In the genomic region with DNA sequence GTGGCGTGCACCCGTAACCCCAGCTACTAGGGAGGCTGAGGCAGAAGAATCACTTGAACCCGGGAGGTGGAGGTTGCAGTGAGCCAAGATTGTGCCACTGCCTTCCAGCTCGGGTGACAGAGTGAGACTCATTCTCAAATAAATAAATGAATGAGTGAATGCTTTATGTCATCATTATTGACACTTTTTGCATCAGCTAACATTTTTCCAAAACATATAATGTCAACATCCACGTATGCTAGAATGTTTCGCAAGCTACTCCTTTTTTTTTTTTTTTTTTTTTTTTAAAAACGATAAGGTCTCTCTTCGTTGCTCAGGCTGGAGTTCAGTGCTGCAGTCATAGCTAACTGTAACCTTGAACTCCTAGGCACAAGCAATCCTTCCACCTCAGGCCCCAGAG, we compare ENCODE assay signal across 23 cellular contexts.
A peak's percentile ranks its signal among the peaks of the same experiment; 100 is the strongest.
DNase-seq lines count a peak whose midpoint lies in the region; ATAC-seq and TF ChIP-seq lines count a peak whose summit lies in the region.
"Had no signal": no experiment of that assay in that cellular context is flagged by ENCODE, and none has a peak within 500 bp of the region (broad histone marks: within the 10 kb centered on the region; RNA-seq: fewer than 3 reads in every experiment).

No MANE protein-coding gene starts in this region.

- intact Hi-C loops in MCF 10A (cut with micrococcal nuclease) (no loop called here), breast epithelium (cut with DNase I; ENCODE audit: low total_unique reads) (no loop called here), thyroid gland (cut with DNase I) (no loop called here)

- H3K23ac ChIP-seq in trophoblast cell (ENCODE audit: low read length) = no peak overlapping the region

- no peak overlapping the region for H2BK120ac ChIP-seq in trophoblast cell (ENCODE audit: insufficient read depth, low read length, poor library complexity)

- H3K4me1 ChIP-seq in breast epithelium (no peaks in the 10 kb centered on the region), trophoblast cell (ENCODE audit: control insufficient read depth in 1 of 2, insufficient read depth in 2 of 2, low read length in 2 of 2) (no peaks in the 10 kb centered on the region), MM.1S (ENCODE audit: low read length) (no peaks in the 10 kb centered on the region), thyroid gland (no peaks in the 10 kb centered on the region)

- DNase-seq in MCF 10A (ENCODE audit: unreplicated experiment) = peak; percentile 21
- DNase-seq in breast epithelium (ENCODE audit: low spot score in 2 of 2) = no peak
- no peak for DNase-seq in WTC11 (ENCODE audit: low spot score)
- peak; percentile 7 for DNase-seq in fibroblast of mammary gland (ENCODE audit: low read depth)
- no peak for DNase-seq in trophoblast cell
- no peak for DNase-seq in MM.1S
- DNase-seq in thyroid gland = no peak
- DNase-seq: ACHN; CD4-positive, alpha-beta T cell; COR-L47; DMS79; NCI-H1048; NCI-H1417 treated with DMSO at 0.1 percent for 48 hours; NCI-H187; NCI-H510A; SIG-M5; SK-N-SH had no signal

- no peaks in the 10 kb centered on the region for H3K9me3 ChIP-seq in breast epithelium
- no peaks in the 10 kb centered on the region for H3K9me3 ChIP-seq in trophoblast cell (ENCODE audit: insufficient read depth, low read depth, low read length)
- H3K9me3 ChIP-seq in MM.1S (replicated peaks; ENCODE audit: insufficient read depth, low read length) = no peaks in the 10 kb centered on the region
- H3K9me3 ChIP-seq in thyroid gland = no peaks in the 10 kb centered on the region
- H3K9me3 ChIP-seq: HAP-1, SK-N-SH had no signal

- H3K18ac ChIP-seq in trophoblast cell (ENCODE audit: low read length) = no peak overlapping the region

- peak overlapping the region; percentile 30 for H4K12ac ChIP-seq in trophoblast cell (ENCODE audit: low read depth, low read length)

- no peak overlapping the region for H3K4ac ChIP-seq in trophoblast cell (ENCODE audit: low read depth, low read length)

- CTCF ChIA-PET in MCF 10A (lab: Yijun Ruan, JAX) = interaction anchor here (1.0 kb wide), 1 partner anchor 37 kb away, joined by 3 read pairs; no protein-coding TSS in a partner anchor
- CTCF ChIA-PET in WTC11 (lab: Charles Lee) = no interaction called here

- H3K27ac ChIP-seq in breast epithelium (no peak overlapping the region), trophoblast cell (ENCODE audit: low read depth, low read length) (no peak overlapping the region), MM.1S (ENCODE audit: low read length) (no peak overlapping the region), thyroid gland (no peak overlapping the region)
- H3K27ac ChIP-seq: 22Rv1, BLaER1, KMS-11 had no signal

- H2BK5ac ChIP-seq in trophoblast cell (ENCODE audit: low read depth, low read length, poor library complexity) = no peak overlapping the region

- WGBS in trophoblast cell (ENCODE audit: extremely low coverage, insufficient coverage, insufficient read length) = no CpG with 5 or more reads among the region's 8 CpGs
- 90 to 93% methylated on average over 8 of the region's 8 CpGs for WGBS in thyroid gland, 2 donors

- H3K4me3 ChIP-seq in breast epithelium (no peak overlapping the region), fibroblast of mammary gland (ENCODE audit: control insufficient read depth, low read depth, low read length) (no peak overlapping the region), trophoblast cell (ENCODE audit: low read depth, low read length) (no peak overlapping the region), MM.1S (ENCODE audit: low read length) (no peak overlapping the region), thyroid gland (replicated peaks in 1 of 3) (no peak overlapping the region)
- H3K4me3 ChIP-seq: BLaER1, GM23338, HAP-1 had no signal

- H3K4me2 ChIP-seq in trophoblast cell (ENCODE audit: low read length) (no peak overlapping the region), MM.1S (ENCODE audit: low read depth, low read length) (no peak overlapping the region)
- H3K4me2 ChIP-seq: BLaER1, GM23338, KMS-11, SK-N-SH had no signal

- H3K36me3 Mint-ChIP-seq in MCF 10A (ENCODE audit: insufficient read depth, unreplicated experiment) (peaks cover 74% of the 10 kb centered on the region), WTC11 (peaks cover 39% of the 10 kb centered on the region)

- H2AFZ ChIP-seq in trophoblast cell (ENCODE audit: insufficient read depth, low read length, poor library complexity) (no peak overlapping the region), MM.1S (ENCODE audit: low read length) (no peak overlapping the region)
- H2AFZ ChIP-seq: GM23338 had no signal

- POLR2A ChIA-PET in MCF 10A (lab: Yijun Ruan, JAX) = no interaction called here
- POLR2A ChIA-PET in WTC11 (lab: Charles Lee) = no interaction called here

- H3K4me3 Mint-ChIP-seq in MCF 10A (ENCODE audit: unreplicated experiment) (no peak overlapping the region), WTC11 (no peak overlapping the region)
- H3K4me3 Mint-ChIP-seq: CD4-positive, alpha-beta T cell; GM23338 had no signal

- H3K27me3 Mint-ChIP-seq in MCF 10A (ENCODE audit: insufficient read depth, unreplicated experiment) (no peaks in the 10 kb centered on the region), WTC11 (ENCODE audit: low read depth) (no peaks in the 10 kb centered on the region)
- H3K27me3 Mint-ChIP-seq: CD4-positive, alpha-beta T cell had no signal

- H3K79me2 ChIP-seq in trophoblast cell (ENCODE audit: control insufficient read depth, insufficient read depth, low read length, poor library complexity) = no peaks in the 10 kb centered on the region
- no peaks in the 10 kb centered on the region for H3K79me2 ChIP-seq in MM.1S (ENCODE audit: low read length)

- no peak overlapping the region for H3K14ac ChIP-seq in trophoblast cell (ENCODE audit: low read length)

- TF ChIP-seq POLR2A in breast epithelium (IDR thresholded peaks at IDR 0.05) = no peak
- TF ChIP-seq POLR2A in thyroid gland (IDR thresholded peaks at IDR 0.05) = no peak

- H2BK12ac ChIP-seq in trophoblast cell (ENCODE audit: low read length) = no peak overlapping the region

- H3F3A ChIP-seq in MM.1S (ENCODE audit: insufficient read depth, low read length) = no peaks in the 10 kb centered on the region

- no peak overlapping the region for H3K27ac Mint-ChIP-seq in MCF 10A (ENCODE audit: low read depth, unreplicated experiment)
- H3K27ac Mint-ChIP-seq in WTC11 = no peak overlapping the region
- H3K27ac Mint-ChIP-seq: CD4-positive, alpha-beta T cell; GM23338 had no signal

- no peaks in the 10 kb centered on the region for H3K79me1 ChIP-seq in trophoblast cell (ENCODE audit: low read length)

- BruUV-seq in MCF 10A (replicated peaks; lab: Mats Ljungman, UMichigan) = no TSS peak

- no peak overlapping the region for H4K91ac ChIP-seq in trophoblast cell (ENCODE audit: low read depth, low read length)

- H3K27me3 ChIP-seq in breast epithelium (no peaks in the 10 kb centered on the region), trophoblast cell (ENCODE audit: insufficient read depth, low read length) (no peaks in the 10 kb centered on the region), MM.1S (replicated peaks; ENCODE audit: insufficient read depth, low read length) (no peaks in the 10 kb centered on the region), thyroid gland (no peaks in the 10 kb centered on the region)
- H3K27me3 ChIP-seq: BLaER1 had no signal

- H3K36me3 ChIP-seq in breast epithelium = peaks cover 9% of the 10 kb centered on the region
- H3K36me3 ChIP-seq in trophoblast cell (ENCODE audit: control insufficient read depth in 1 of 2, insufficient read depth in 2 of 2, low read length in 2 of 2) = peaks cover 11% of the 10 kb centered on the region in 2 experiments
- no peaks in the 10 kb centered on the region; the same call in 1 of the 2 replicates for H3K36me3 ChIP-seq in MM.1S (replicated peaks; ENCODE audit: insufficient read depth, low read length)
- H3K36me3 ChIP-seq in thyroid gland = peaks cover 21% of the 10 kb centered on the region in 2 donors

- no peaks in the 10 kb centered on the region for H4K20me1 ChIP-seq in MM.1S (ENCODE audit: insufficient read depth, low read length)

- H3K9me3 Mint-ChIP-seq in MCF 10A (ENCODE audit: unreplicated experiment) (no peaks in the 10 kb centered on the region), WTC11 (no peaks in the 10 kb centered on the region)
- H3K9me3 Mint-ChIP-seq: CD4-positive, alpha-beta T cell; GM23338 had no signal

- no peaks in the 10 kb centered on the region for H3K9me2 ChIP-seq in MM.1S (replicated peaks; ENCODE audit: insufficient read depth, low read length)
- H3K9me2 ChIP-seq: SK-N-SH had no signal

- H3K9ac ChIP-seq in trophoblast cell (ENCODE audit: low read length) = no peak overlapping the region
- no peak overlapping the region for H3K9ac ChIP-seq in MM.1S (ENCODE audit: low read length)
- H3K9ac ChIP-seq: BLaER1, KMS-11, SK-N-SH had no signal

- ATAC-seq in WTC11 = no peak
- no peak for ATAC-seq in GM18520 (IDR thresholded peaks at IDR 0.05; ENCODE audit: unreplicated experiment)
- ATAC-seq: GM23338 had no signal

- H4K8ac ChIP-seq in trophoblast cell (ENCODE audit: low read depth, low read length) = no peak overlapping the region

- H2AK5ac ChIP-seq in trophoblast cell (ENCODE audit: low read length) = no peak overlapping the region

- TF ChIP-seq CTCF in MCF 10A (IDR thresholded peaks at IDR 0.05; ENCODE audit: unreplicated experiment) (no peak), breast epithelium (IDR thresholded peaks at IDR 0.05) (no peak), WTC11 (IDR thresholded peaks at IDR 0.05) (no peak), fibroblast of mammary gland (conservative IDR thresholded peaks at IDR 0.05; ENCODE audit: control insufficient read depth, insufficient read depth, low read depth, low read length) (no peak), MM.1S (IDR thresholded peaks at IDR 0.05; ENCODE audit: low read length) (no peak), thyroid gland (IDR thresholded peaks at IDR 0.05) (no peak)

- H3K4me1 Mint-ChIP-seq in MCF 10A (ENCODE audit: insufficient read depth, unreplicated experiment) (no peaks in the 10 kb centered on the region), WTC11 (peaks cover 2% of the 10 kb centered on the region; the same call in 1 of the 2 replicates)
- H3K4me1 Mint-ChIP-seq: GM23338 had no signal

TF ChIP-seq in WTC11, 78 proteins besides CTCF, POLR2A, EP300 and RAD21:
- TF ChIP-seq ZNF317 (CRISPR knock-in tag; IDR thresholded peaks at IDR 0.05; ENCODE audit: borderline replicate concordance, low read depth) (no peak), GABPB1 (CRISPR knock-in tag; IDR thresholded peaks at IDR 0.05) (peak; percentile 92)

Comparison
In these comparisons a context has a peak if more than half of its experiments do, and no peak if none do; other contexts are left out.
1. DNase-seq: peak in MCF 10A (single experiment) and fibroblast of mammary gland (single experiment); none in breast epithelium (0 of 2), WTC11 (single experiment), trophoblast cell (0 of 2), MM.1S (single experiment) and thyroid gland (0 of 2).